26 cellular contexts compared by ENCODE assay signal in genomic region chr3:143424874-143425273, GRCh38.
"Had no signal": no experiment of that assay in that cellular context is flagged by ENCODE, and none has a peak within 500 bp of the region (broad histone marks: within the 10 kb centered on the region; RNA-seq: fewer than 3 reads in every experiment).

No MANE protein-coding gene starts in this region.

- H3K4me3 ChIP-seq: colonic mucosa, gastrocnemius medialis, lower lobe of right lung, mucosa of descending colon, prostate gland, sigmoid colon, stomach, thyroid gland, vagina had no signal

- H3K4me1 ChIP-seq: colonic mucosa, gastrocnemius medialis, lower lobe of right lung, prostate gland, sigmoid colon, thyroid gland, vagina had no signal

- H3K27me3 Mint-ChIP-seq: dendritic cell treated with granulocyte-macrophage colony-stimulating factor and Interleukin-4, amounts not matched to agents 40 ng/mL and 50 ng/mL, for 4 days; naive B cell; stimulated activated naive B cell treated with anti-CD40 and anti-IgM and Interleukin-4, amounts not matched to agents 10 μg/mL and 1 μg/mL and 100 μg/mL, for 72 hours had no signal

- H3K36me3 ChIP-seq: colonic mucosa, gastrocnemius medialis, lower lobe of right lung, prostate gland, sigmoid colon, stomach, thyroid gland, vagina had no signal

- H3K4me3 Mint-ChIP-seq: dendritic cell treated with granulocyte-macrophage colony-stimulating factor and Interleukin-4, amounts not matched to agents 40 ng/mL and 50 ng/mL, for 4 days; endodermal cell; mesothelial cell of epicardium; nephron progenitor cell; stimulated activated naive B cell treated with anti-CD40 and anti-IgM and Interleukin-4, amounts not matched to agents 10 μg/mL and 1 μg/mL and 100 μg/mL, for 72 hours had no signal

- H3K27me3 ChIP-seq: colonic mucosa, gastrocnemius medialis, sigmoid colon, stomach, thyroid gland, vagina had no signal

- H3K36me3 Mint-ChIP-seq: mesothelial cell of epicardium; stimulated activated naive B cell treated with anti-CD40 and anti-IgM and Interleukin-4, amounts not matched to agents 10 μg/mL and 1 μg/mL and 100 μg/mL, for 72 hours had no signal

- DNase-seq: colonic mucosa; effector CD8-positive, alpha-beta T cell; endodermal cell; foreskin fibroblast; gastrocnemius medialis; head of caudate nucleus; left ventricle myocardium superior; lower lobe of right lung; mucosa of descending colon; naive B cell; nephron progenitor cell; nucleus accumbens; right cardiac atrium; sigmoid colon; stimulated activated CD4-positive, alpha-beta T cell treated with anti-CD3 and anti-CD28 coated beads, Interleukin-2, amount 100 ng/mL, for 24 hours; stimulated activated CD4-positive, alpha-beta T cell treated with anti-CD3 and anti-CD28 coated beads, Interleukin-4, amount 100 ng/mL, for 4 hours; stimulated activated naive B cell treated with anti-CD40 and anti-IgM and Interleukin-4, amounts not matched to agents 10 μg/mL and 1 μg/mL and 100 μg/mL, for 72 hours; stomach; thyroid gland; trophoblast cell had no signal

- H3K27ac ChIP-seq: colonic mucosa, epithelial cell of prostate, gastrocnemius medialis, lower lobe of right lung, prostate gland, sigmoid colon, stomach, thyroid gland, vagina had no signal

- H3K9me3 ChIP-seq: colonic mucosa, gastrocnemius medialis, lower lobe of right lung, mucosa of descending colon, prostate gland, sigmoid colon, stomach, thyroid gland, vagina had no signal

- H3K9me3 Mint-ChIP-seq: dendritic cell treated with granulocyte-macrophage colony-stimulating factor and Interleukin-4, amounts not matched to agents 40 ng/mL and 50 ng/mL, for 4 days; endodermal cell; naive B cell had no signal

- H3K4me1 Mint-ChIP-seq: mesothelial cell of epicardium had no signal

- ATAC-seq: esophagus mucosa, gastrocnemius medialis, left ventricle myocardium superior, lower lobe of right lung, mucosa of descending colon, right cardiac atrium had no signal

- H3K27ac Mint-ChIP-seq: endodermal cell; mesothelial cell of epicardium; stimulated activated naive B cell treated with anti-CD40 and anti-IgM and Interleukin-4, amounts not matched to agents 10 μg/mL and 1 μg/mL and 100 μg/mL, for 72 hours had no signal
